In genomic region chr1:920506-920905, GRCh38 we compare ENCODE assay signal across 1 cellular context.
TF ChIP-seq lines count a peak whose summit lies in the region.

No MANE protein-coding gene starts in this region.

TF ChIP-seq in HCT116, 20 proteins besides CTCF, POLR2A, EP300 and RAD21 (continued from another document):
- TF ChIP-seq REST (IDR thresholded peaks at IDR 0.05; ENCODE audit: low read depth) (no peak), CBX3 (IDR thresholded peaks at IDR 0.05; ENCODE audit: low read depth) (no peak), FOSL1 (IDR thresholded peaks at IDR 0.05; ENCODE audit: low read depth) (no peak), JUND (IDR thresholded peaks at IDR 0.05) (no peak), EZH2phosphoT487 (IDR thresholded peaks at IDR 0.05; ENCODE audit: borderline replicate concordance) (no peak), ZNF274 (IDR thresholded peaks at IDR 0.05; ENCODE audit: low read depth, low read length) (no peak), YY1 (IDR thresholded peaks at IDR 0.05; ENCODE audit: extremely low read depth, insufficient replicate concordance, low read depth, low read length) (no peak), MAX (IDR thresholded peaks at IDR 0.05) (no peak)
TF ChIP-seq in HCT116: peak in this region for 0.
